23 cellular contexts compared by ENCODE assay signal in genomic region chr18:41449612-41450011, GRCh38.
"Had no signal": no experiment of that assay in that cellular context is flagged by ENCODE, and none has a peak within 500 bp of the region (broad histone marks: within the 10 kb centered on the region; RNA-seq: fewer than 3 reads in every experiment).

No MANE protein-coding gene starts in this region.

- H3K27me3 ChIP-seq: MG63 had no signal

- DNase-seq: activated CD4-positive, alpha-beta T cell treated with anti-CD3 and anti-CD28 coated beads, Interleukin-2, amount 10 ng/mL, durations not matched to agents 24 days and 14 days; activated CD4-positive, alpha-beta T cell treated with anti-CD3 and anti-CD28 coated beads, Interleukin-2, amount 50 U/mL, for 4 hours; activated CD8-positive, alpha-beta T cell treated with anti-CD3 and anti-CD28 coated beads for 36 hours; activated gamma-delta T cell; activated naive CD4-positive, alpha-beta T cell treated with Interleukin-2 at 50 U/mL for 16 hours; activated naive CD8-positive, alpha-beta T cell treated with anti-CD3 and anti-CD28 coated beads, Interleukin-2, amount 10 ng/mL, durations not matched to agents 7 days and 5 days; activated T-cell treated with anti-CD3 and anti-CD28 coated beads, Interleukin-2, amount 50 U/mL, for 24 hours; anterior cingulate cortex; central memory CD4-positive, alpha-beta T cell; Karpas-422; KBM-7; MG63; NCI-H1048; NCI-H1105 treated with DMSO at 0.1 percent for 48 hours; NCI-H1436; NCI-H1694; NCI-H1930; NCI-H2081 treated with DMSO at 0.1 percent for 48 hours; NCI-H345; NCI-H524 treated with DMSO at 0.1 percent for 48 hours; NK-92 treated with Interleukin-12 subunit alpha and Interleukin-12 subunit beta, amount 100 ng/mL, for 24 hours; Right ventricle myocardium superior; T1000 had no signal

- ATAC-seq: activated CD8-positive, alpha-beta T cell treated with anti-CD3 and anti-CD28 coated beads for 36 hours had no signal

- H3K9me3 ChIP-seq: MG63 had no signal

- H3K4me3 ChIP-seq: MG63 had no signal

- H3K36me3 ChIP-seq: MG63 had no signal
